ENCODE assay signal across 1 cellular context in the genomic region with DNA sequence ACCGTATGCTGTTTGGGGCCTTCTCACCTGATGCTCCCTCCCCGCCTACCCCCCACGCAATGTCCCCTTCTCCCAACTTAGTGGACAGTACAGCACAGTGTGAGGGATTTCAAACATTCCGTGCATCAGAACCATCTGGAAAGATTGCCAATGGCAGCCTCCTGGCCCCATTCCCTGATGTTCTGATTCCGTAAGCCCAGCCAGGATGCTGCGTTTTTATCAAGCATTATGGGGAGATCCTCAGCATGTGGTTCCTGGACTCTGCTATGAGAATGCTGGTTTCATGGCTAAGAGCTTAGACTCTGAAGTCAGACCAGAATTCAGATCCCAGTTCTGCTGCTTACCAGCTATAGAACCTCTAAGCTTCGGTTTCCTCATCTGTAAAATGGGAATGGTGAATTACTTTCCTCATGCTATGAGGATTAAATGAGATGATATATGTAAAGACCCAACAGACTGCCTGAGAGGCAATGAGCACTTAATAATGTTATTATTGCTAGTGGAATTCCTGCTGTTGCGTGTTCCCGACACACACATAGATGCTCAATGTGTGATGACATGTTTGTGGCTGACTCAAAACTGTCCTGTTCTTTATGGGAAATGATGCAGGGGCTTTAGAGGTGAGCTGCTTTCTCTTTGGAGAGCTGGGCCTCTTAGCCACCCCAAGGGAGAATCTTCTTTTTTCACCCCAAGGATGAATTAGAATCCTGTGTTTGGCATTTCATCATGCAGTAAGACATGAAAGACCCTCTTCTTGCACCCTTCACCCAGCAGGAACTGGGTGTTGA.
TF ChIP-seq lines count a peak whose summit lies in the region.

No MANE protein-coding gene starts in this region.

TF ChIP-seq in HCT116, 20 proteins besides CTCF, POLR2A, EP300 and RAD21 (continued from another document):
- no peak for TF ChIP-seq EGR1 (IDR thresholded peaks at IDR 0.05; ENCODE audit: low read depth)
- TF ChIP-seq ELF1 (IDR thresholded peaks at IDR 0.05; ENCODE audit: borderline replicate concordance, low read depth): no peak
- TF ChIP-seq TCF7L2 (IDR thresholded peaks at IDR 0.05; ENCODE audit: borderline replicate concordance, extremely low read depth, insufficient read depth, insufficient read length): no peak
- no peak for TF ChIP-seq EZH2 (IDR thresholded peaks at IDR 0.05)
- TF ChIP-seq, protein P1, sequence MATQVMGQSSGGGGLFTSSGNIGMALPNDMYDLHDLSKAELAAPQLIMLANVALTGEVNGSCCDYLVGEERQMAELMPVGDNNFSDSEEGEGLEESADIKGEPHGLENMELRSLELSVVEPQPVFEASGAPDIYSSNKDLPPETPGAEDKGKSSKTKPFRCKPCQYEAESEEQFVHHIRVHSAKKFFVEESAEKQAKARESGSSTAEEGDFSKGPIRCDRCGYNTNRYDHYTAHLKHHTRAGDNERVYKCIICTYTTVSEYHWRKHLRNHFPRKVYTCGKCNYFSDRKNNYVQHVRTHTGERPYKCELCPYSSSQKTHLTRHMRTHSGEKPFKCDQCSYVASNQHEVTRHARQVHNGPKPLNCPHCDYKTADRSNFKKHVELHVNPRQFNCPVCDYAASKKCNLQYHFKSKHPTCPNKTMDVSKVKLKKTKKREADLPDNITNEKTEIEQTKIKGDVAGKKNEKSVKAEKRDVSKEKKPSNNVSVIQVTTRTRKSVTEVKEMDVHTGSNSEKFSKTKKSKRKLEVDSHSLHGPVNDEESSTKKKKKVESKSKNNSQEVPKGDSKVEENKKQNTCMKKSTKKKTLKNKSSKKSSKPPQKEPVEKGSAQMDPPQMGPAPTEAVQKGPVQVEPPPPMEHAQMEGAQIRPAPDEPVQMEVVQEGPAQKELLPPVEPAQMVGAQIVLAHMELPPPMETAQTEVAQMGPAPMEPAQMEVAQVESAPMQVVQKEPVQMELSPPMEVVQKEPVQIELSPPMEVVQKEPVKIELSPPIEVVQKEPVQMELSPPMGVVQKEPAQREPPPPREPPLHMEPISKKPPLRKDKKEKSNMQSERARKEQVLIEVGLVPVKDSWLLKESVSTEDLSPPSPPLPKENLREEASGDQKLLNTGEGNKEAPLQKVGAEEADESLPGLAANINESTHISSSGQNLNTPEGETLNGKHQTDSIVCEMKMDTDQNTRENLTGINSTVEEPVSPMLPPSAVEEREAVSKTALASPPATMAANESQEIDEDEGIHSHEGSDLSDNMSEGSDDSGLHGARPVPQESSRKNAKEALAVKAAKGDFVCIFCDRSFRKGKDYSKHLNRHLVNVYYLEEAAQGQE (IDR thresholded peaks at IDR 0.05; ENCODE audit: low read depth): no peak
- no peak for TF ChIP-seq SRF (IDR thresholded peaks at IDR 0.05; ENCODE audit: low read depth)
- TF ChIP-seq, protein P2, sequence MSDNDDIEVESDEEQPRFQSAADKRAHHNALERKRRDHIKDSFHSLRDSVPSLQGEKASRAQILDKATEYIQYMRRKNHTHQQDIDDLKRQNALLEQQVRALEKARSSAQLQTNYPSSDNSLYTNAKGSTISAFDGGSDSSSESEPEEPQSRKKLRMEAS (IDR thresholded peaks at IDR 0.05): no peak
- no peak for TF ChIP-seq CEBPB (IDR thresholded peaks at IDR 0.05; ENCODE audit: low read depth)
- TF ChIP-seq, protein P3, sequence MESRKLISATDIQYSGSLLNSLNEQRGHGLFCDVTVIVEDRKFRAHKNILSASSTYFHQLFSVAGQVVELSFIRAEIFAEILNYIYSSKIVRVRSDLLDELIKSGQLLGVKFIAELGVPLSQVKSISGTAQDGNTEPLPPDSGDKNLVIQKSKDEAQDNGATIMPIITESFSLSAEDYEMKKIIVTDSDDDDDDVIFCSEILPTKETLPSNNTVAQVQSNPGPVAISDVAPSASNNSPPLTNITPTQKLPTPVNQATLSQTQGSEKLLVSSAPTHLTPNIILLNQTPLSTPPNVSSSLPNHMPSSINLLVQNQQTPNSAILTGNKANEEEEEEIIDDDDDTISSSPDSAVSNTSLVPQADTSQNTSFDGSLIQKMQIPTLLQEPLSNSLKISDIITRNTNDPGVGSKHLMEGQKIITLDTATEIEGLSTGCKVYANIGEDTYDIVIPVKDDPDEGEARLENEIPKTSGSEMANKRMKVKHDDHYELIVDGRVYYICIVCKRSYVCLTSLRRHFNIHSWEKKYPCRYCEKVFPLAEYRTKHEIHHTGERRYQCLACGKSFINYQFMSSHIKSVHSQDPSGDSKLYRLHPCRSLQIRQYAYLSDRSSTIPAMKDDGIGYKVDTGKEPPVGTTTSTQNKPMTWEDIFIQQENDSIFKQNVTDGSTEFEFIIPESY (IDR thresholded peaks at IDR 0.05; ENCODE audit: extremely low read depth, insufficient replicate concordance, low read length): no peak
- no peak for TF ChIP-seq POLR2AphosphoS5 (IDR thresholded peaks at IDR 0.05; ENCODE audit: low read depth, low read length)
